Comparison of ENCODE assay signal across 1 cellular context in genomic region chr7:143504215-143504936, GRCh38.
TF ChIP-seq lines count a peak whose summit lies in the region.

No MANE protein-coding gene starts in this region.

TF ChIP-seq in K562, 482 proteins besides CTCF, POLR2A, EP300 and RAD21 (continued from another document and continues in another):
- TF ChIP-seq TGIF2 (CRISPR knock-in tag; IDR thresholded peaks at IDR 0.05) = no peak
- TF ChIP-seq MCM3 (IDR thresholded peaks at IDR 0.05) = no peak
- TF ChIP-seq SIN3A (IDR thresholded peaks at IDR 0.05; ENCODE audit: borderline replicate concordance in 2 of 2, control insufficient read depth in 1 of 2, low read depth in 2 of 2, low read length in 2 of 2) = no peak
- TF ChIP-seq ZBTB26 (CRISPR knock-in tag; IDR thresholded peaks at IDR 0.05) = no peak
- 0 out of 2 replicates have a peak, but pooled peaks have one; percentile 25 for TF ChIP-seq FOXO4 (CRISPR knock-in tag; IDR thresholded peaks at IDR 0.05)
- TF ChIP-seq MAFG (tag; conservative IDR thresholded peaks at IDR 0.05) = peak; percentile 56
- TF ChIP-seq ZNF318 (IDR thresholded peaks at IDR 0.05; ENCODE audit: borderline replicate concordance in 1 of 2, low read depth in 1 of 2) = 0 out of 4 replicates have a peak, but pooled peaks of 1 of the 2 experiments have one; percentile 70
- TF ChIP-seq ZNF23 (CRISPR knock-in tag; IDR thresholded peaks at IDR 0.05) = no peak
- TF ChIP-seq EGR1 (conservative IDR thresholded peaks at IDR 0.05) = no peak
- TF ChIP-seq ZNF699 (CRISPR knock-in tag; IDR thresholded peaks at IDR 0.05; ENCODE audit: insufficient replicate concordance) = no peak
- TF ChIP-seq GABPB2 (CRISPR knock-in tag; conservative IDR thresholded peaks at IDR 0.05) = no peak
- no peak for TF ChIP-seq USF1 (CRISPR knock-in tag; IDR thresholded peaks at IDR 0.05)
- TF ChIP-seq SETDB1 (IDR thresholded peaks at IDR 0.05; ENCODE audit: low read length) = no peak
- no peak for TF ChIP-seq KLF13 (tag; IDR thresholded peaks at IDR 0.05; ENCODE audit: borderline replicate concordance, low read depth)
- no peak for TF ChIP-seq ZNF124 (CRISPR knock-in tag; IDR thresholded peaks at IDR 0.05)
- peak; percentile 93 for TF ChIP-seq MECOM (CRISPR knock-in tag; IDR thresholded peaks at IDR 0.05)
- no peak for TF ChIP-seq PTRF (tag; IDR thresholded peaks at IDR 0.05)
- TF ChIP-seq TEAD2 (tag; IDR thresholded peaks at IDR 0.05) = 0 out of 2 replicates have a peak, but pooled peaks have one; percentile 8
- TF ChIP-seq NRF1 (conservative IDR thresholded peaks at IDR 0.05 in 1 of 2, IDR thresholded peaks at IDR 0.05 in 1 of 2) = peak in 1 of 2 experiments; percentile 35; a peak in 2 of 4 replicates
- TF ChIP-seq ZBED1 (IDR thresholded peaks at IDR 0.05) = peak; percentile 84; the same call in 1 of the 2 replicates
- TF ChIP-seq ZNF41 (CRISPR knock-in tag; conservative IDR thresholded peaks at IDR 0.05) = no peak
- no peak for TF ChIP-seq KDM5B (IDR thresholded peaks at IDR 0.05; ENCODE audit: insufficient replicate concordance, low read depth, low read length)
- TF ChIP-seq CHD4 (IDR thresholded peaks at IDR 0.05; ENCODE audit: insufficient read depth, insufficient replicate concordance, low read depth, low read length, poor library complexity, severe bottlenecking) = no peak
- TF ChIP-seq ZNF224 (CRISPR knock-in tag; IDR thresholded peaks at IDR 0.05) = no peak
- TF ChIP-seq ASH1L (IDR thresholded peaks at IDR 0.05; ENCODE audit: borderline replicate concordance, low read depth, partially characterized antibody) = no peak
- no peak; the same call in 1 of the 2 replicates for TF ChIP-seq ZBTB17 (CRISPR knock-in tag; IDR thresholded peaks at IDR 0.05)
- TF ChIP-seq HDGF (IDR thresholded peaks at IDR 0.05) = no peak
- TF ChIP-seq MCM2 (IDR thresholded peaks at IDR 0.05; ENCODE audit: low read depth) = no peak
- no peak for TF ChIP-seq ZNF778 (CRISPR knock-in tag; IDR thresholded peaks at IDR 0.05)
- TF ChIP-seq SMARCA4 (IDR thresholded peaks at IDR 0.05) = peak; percentile 100
- no peak for TF ChIP-seq ZNF354B (CRISPR knock-in tag; IDR thresholded peaks at IDR 0.05)
- TF ChIP-seq RNF2 (IDR thresholded peaks at IDR 0.05) = peak; percentile 85; the same call in 1 of the 2 replicates
- no peak for TF ChIP-seq ERF (CRISPR knock-in tag; IDR thresholded peaks at IDR 0.05)
- TF ChIP-seq MEF2D (tag; conservative IDR thresholded peaks at IDR 0.05; ENCODE audit: low read depth) = no peak; the same call in 1 of the 2 replicates
- no peak for TF ChIP-seq TEAD1 (CRISPR knock-in tag; IDR thresholded peaks at IDR 0.05)
- TF ChIP-seq ARNT (IDR thresholded peaks at IDR 0.05) = peak; percentile 94 to 95
- TF ChIP-seq ZNF561 (CRISPR knock-in tag; conservative IDR thresholded peaks at IDR 0.05) = no peak
- no peak for TF ChIP-seq ZFP30 (CRISPR knock-in tag; IDR thresholded peaks at IDR 0.05; ENCODE audit: borderline replicate concordance)
- no peak for TF ChIP-seq XRCC3 (IDR thresholded peaks at IDR 0.05)
- TF ChIP-seq AFF4 (CRISPR knock-in tag; IDR thresholded peaks at IDR 0.05) = no peak
- no peak for TF ChIP-seq CEBPG (CRISPR knock-in tag; IDR thresholded peaks at IDR 0.05)
- TF ChIP-seq CEBPG (tag; conservative IDR thresholded peaks at IDR 0.05 in 1 of 2, IDR thresholded peaks at IDR 0.05 in 1 of 2) = no peak
- TF ChIP-seq BCLAF1 (IDR thresholded peaks at IDR 0.05; ENCODE audit: borderline replicate concordance in 1 of 2, control insufficient read depth in 1 of 2, low read depth in 2 of 2, low read length in 1 of 2) = no peak
- TF ChIP-seq ZNF408 (CRISPR knock-in tag; IDR thresholded peaks at IDR 0.05; ENCODE audit: low read depth) = no peak
- TF ChIP-seq PML (IDR thresholded peaks at IDR 0.05; ENCODE audit: low read length) = peak; percentile 99
- TF ChIP-seq CBX1 (IDR thresholded peaks at IDR 0.05; ENCODE audit: low read depth) = no peak
- no peak for TF ChIP-seq ETS2 (tag; IDR thresholded peaks at IDR 0.05; ENCODE audit: borderline replicate concordance, poor library complexity, severe bottlenecking)
- no peak for TF ChIP-seq TCFL5 (CRISPR knock-in tag; conservative IDR thresholded peaks at IDR 0.05)
- no peak; the same call in 1 of the 2 replicates for TF ChIP-seq ATF6 (CRISPR knock-in tag; IDR thresholded peaks at IDR 0.05)
